ENCODE assay signal across 8 cellular contexts in genomic region chr9:68779558-68780376, GRCh38.
DNase-seq lines count a peak whose midpoint lies in the region; ATAC-seq and TF ChIP-seq lines count a peak whose summit lies in the region.

No MANE protein-coding gene starts in this region.

- ATAC-seq in GM19035 (IDR thresholded peaks at IDR 0.05; ENCODE audit: unreplicated experiment): peak; percentile 88
- peak; percentile 81 for ATAC-seq in HG03342 (IDR thresholded peaks at IDR 0.05; ENCODE audit: unreplicated experiment)

- no peak for TF ChIP-seq CTCF in choroid plexus epithelial cell (conservative IDR thresholded peaks at IDR 0.05; ENCODE audit: low read depth, low read length)

- DNase-seq in Ammon's horn (ENCODE audit: low spot score): peak; percentile 90
- peak; percentile 80 for DNase-seq in NCI-H345 treated with DMSO at 0.1 percent for 48 hours (lab: John Stamatoyannopoulos, UW; ENCODE audit: unreplicated experiment)
- DNase-seq in activated CD4-positive, CD25-positive, alpha-beta regulatory T cell treated with anti-CD3 and anti-CD28 coated beads, Interleukin-2, amount 50 U/mL, for 72 hours: peak; percentile 96
- DNase-seq in choroid plexus epithelial cell (ENCODE audit: low read depth): peak; percentile 96
- DNase-seq in kidney tubule cell (ENCODE audit: low spot score): peak; percentile 94
- peak; percentile 85 to 89 for DNase-seq in stimulated activated CD4-positive, alpha-beta T cell treated with anti-CD3 and anti-CD28 coated beads, Interleukin-1b, Interleukin-23, amount 100 ng/mL, for 1 hour (ENCODE audit: low read depth in 2 of 2)

- peak overlapping the region; percentile 80 for H3K4me3 ChIP-seq in choroid plexus epithelial cell (ENCODE audit: low read depth, low read length)

Comparison
In these comparisons a context has a peak if more than half of its experiments do, and no peak if none do; other contexts are left out.
1. Peak in every context shown above with its lines: DNase-seq, ATAC-seq and H3K4me3 ChIP-seq.